3 cellular contexts compared by ENCODE assay signal in the genomic region with DNA sequence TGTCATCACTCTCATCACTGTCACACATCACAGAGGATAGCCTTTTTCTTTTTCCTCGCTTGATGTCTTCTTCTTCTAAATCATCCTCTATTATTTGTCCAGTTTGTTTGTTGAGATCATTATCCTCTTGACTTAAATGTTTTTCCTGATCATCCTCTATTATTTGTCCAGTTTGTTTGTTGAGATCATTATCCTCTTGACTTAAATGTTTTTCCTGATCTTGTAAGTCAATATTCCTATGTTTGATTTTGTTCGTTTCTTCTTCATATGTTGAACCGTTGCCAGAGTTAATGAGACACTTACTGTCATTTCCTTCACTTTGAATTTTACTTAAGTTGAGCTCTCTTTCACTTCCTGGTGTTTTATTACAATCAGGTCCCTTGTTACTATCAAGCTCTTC.
TF ChIP-seq lines count a peak whose summit lies in the region.

No MANE protein-coding gene starts in this region.

TF ChIP-seq in HEK293, 187 proteins besides CTCF, POLR2A, EP300 and RAD21:
- TF ChIP-seq, protein P1, sequence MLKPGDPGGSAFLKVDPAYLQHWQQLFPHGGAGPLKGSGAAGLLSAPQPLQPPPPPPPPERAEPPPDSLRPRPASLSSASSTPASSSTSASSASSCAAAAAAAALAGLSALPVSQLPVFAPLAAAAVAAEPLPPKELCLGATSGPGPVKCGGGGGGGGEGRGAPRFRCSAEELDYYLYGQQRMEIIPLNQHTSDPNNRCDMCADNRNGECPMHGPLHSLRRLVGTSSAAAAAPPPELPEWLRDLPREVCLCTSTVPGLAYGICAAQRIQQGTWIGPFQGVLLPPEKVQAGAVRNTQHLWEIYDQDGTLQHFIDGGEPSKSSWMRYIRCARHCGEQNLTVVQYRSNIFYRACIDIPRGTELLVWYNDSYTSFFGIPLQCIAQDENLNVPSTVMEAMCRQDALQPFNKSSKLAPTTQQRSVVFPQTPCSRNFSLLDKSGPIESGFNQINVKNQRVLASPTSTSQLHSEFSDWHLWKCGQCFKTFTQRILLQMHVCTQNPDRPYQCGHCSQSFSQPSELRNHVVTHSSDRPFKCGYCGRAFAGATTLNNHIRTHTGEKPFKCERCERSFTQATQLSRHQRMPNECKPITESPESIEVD (tag by site-specific recombination; IDR thresholded peaks at IDR 0.05): peak; percentile 17; the same call in 1 of the 2 replicates
- TF ChIP-seq BCL11B (tag by site-specific recombination; IDR thresholded peaks at IDR 0.05; ENCODE audit: low read depth): no peak

TF ChIP-seq in K562, 482 proteins besides CTCF, POLR2A, EP300 and RAD21:
- TF ChIP-seq, protein P2, sequence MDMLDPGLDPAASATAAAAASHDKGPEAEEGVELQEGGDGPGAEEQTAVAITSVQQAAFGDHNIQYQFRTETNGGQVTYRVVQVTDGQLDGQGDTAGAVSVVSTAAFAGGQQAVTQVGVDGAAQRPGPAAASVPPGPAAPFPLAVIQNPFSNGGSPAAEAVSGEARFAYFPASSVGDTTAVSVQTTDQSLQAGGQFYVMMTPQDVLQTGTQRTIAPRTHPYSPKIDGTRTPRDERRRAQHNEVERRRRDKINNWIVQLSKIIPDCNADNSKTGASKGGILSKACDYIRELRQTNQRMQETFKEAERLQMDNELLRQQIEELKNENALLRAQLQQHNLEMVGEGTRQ (CRISPR knock-in tag; IDR thresholded peaks at IDR 0.05): no peak
- TF ChIP-seq, protein P3, sequence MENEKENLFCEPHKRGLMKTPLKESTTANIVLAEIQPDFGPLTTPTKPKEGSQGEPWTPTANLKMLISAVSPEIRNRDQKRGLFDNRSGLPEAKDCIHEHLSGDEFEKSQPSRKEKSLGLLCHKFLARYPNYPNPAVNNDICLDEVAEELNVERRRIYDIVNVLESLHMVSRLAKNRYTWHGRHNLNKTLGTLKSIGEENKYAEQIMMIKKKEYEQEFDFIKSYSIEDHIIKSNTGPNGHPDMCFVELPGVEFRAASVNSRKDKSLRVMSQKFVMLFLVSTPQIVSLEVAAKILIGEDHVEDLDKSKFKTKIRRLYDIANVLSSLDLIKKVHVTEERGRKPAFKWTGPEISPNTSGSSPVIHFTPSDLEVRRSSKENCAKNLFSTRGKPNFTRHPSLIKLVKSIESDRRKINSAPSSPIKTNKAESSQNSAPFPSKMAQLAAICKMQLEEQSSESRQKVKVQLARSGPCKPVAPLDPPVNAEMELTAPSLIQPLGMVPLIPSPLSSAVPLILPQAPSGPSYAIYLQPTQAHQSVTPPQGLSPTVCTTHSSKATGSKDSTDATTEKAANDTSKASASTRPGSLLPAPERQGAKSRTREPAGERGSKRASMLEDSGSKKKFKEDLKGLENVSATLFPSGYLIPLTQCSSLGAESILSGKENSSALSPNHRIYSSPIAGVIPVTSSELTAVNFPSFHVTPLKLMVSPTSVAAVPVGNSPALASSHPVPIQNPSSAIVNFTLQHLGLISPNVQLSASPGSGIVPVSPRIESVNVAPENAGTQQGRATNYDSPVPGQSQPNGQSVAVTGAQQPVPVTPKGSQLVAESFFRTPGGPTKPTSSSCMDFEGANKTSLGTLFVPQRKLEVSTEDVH (IDR thresholded peaks at IDR 0.05; ENCODE audit: low read depth, partially characterized antibody): no peak
- TF ChIP-seq ZNF3 (CRISPR knock-in tag; IDR thresholded peaks at IDR 0.05): no peak
- no peak for TF ChIP-seq SMAD1 (IDR thresholded peaks at IDR 0.05; ENCODE audit: low read depth, low read length, partially characterized antibody)
- no peak for TF ChIP-seq EP400 (IDR thresholded peaks at IDR 0.05)
- no peak for TF ChIP-seq MEIS2 (IDR thresholded peaks at IDR 0.05; ENCODE audit: partially characterized antibody)
- no peak for TF ChIP-seq SNIP1 (IDR thresholded peaks at IDR 0.05; ENCODE audit: low read depth)
- TF ChIP-seq HDAC3 (IDR thresholded peaks at IDR 0.05; ENCODE audit: borderline replicate concordance, partially characterized antibody): no peak
- TF ChIP-seq FOSL1 (tag; conservative IDR thresholded peaks at IDR 0.05): no peak
- TF ChIP-seq LARP7 (IDR thresholded peaks at IDR 0.05): no peak
- no peak for TF ChIP-seq YBX1 (IDR thresholded peaks at IDR 0.05)
- no peak for TF ChIP-seq ZFP36 (IDR thresholded peaks at IDR 0.05; ENCODE audit: low read depth, low read length, partially characterized antibody)
- TF ChIP-seq MCM3 (IDR thresholded peaks at IDR 0.05): no peak
- TF ChIP-seq MCM2 (IDR thresholded peaks at IDR 0.05; ENCODE audit: low read depth): no peak
- no peak for TF ChIP-seq CBX5 (IDR thresholded peaks at IDR 0.05; ENCODE audit: borderline replicate concordance, low read depth)
- no peak for TF ChIP-seq CBX2 (IDR thresholded peaks at IDR 0.05; ENCODE audit: insufficient read depth, low read length, poor library complexity, severe bottlenecking)
- TF ChIP-seq NCOA1 (IDR thresholded peaks at IDR 0.05; ENCODE audit: low read depth): no peak
- no peak for TF ChIP-seq BCOR (IDR thresholded peaks at IDR 0.05)
- no peak for TF ChIP-seq POLR2B (IDR thresholded peaks at IDR 0.05; ENCODE audit: low read depth, partially characterized antibody)

TF ChIP-seq in SK-N-SH treated with all-trans-retinoic acid at 6 μM for 48 hours, 23 proteins besides CTCF, POLR2A, EP300 and RAD21:
- TF ChIP-seq CSDC2 (CRISPR knock-in tag; IDR thresholded peaks at IDR 0.05): no peak
- TF ChIP-seq, protein P4, sequence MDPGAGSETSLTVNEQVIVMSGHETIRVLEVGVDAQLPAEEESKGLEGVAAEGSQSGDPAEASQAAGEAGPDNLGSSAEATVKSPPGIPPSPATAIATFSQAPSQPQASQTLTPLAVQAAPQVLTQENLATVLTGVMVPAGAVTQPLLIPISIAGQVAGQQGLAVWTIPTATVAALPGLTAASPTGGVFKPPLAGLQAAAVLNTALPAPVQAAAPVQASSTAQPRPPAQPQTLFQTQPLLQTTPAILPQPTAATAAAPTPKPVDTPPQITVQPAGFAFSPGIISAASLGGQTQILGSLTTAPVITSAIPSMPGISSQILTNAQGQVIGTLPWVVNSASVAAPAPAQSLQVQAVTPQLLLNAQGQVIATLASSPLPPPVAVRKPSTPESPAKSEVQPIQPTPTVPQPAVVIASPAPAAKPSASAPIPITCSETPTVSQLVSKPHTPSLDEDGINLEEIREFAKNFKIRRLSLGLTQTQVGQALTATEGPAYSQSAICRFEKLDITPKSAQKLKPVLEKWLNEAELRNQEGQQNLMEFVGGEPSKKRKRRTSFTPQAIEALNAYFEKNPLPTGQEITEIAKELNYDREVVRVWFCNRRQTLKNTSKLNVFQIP (CRISPR knock-in tag; IDR thresholded peaks at IDR 0.05; ENCODE audit: borderline replicate concordance, low read depth): no peak
- no peak for TF ChIP-seq OSR1 (CRISPR knock-in tag; IDR thresholded peaks at IDR 0.05)
- TF ChIP-seq BACH2 (CRISPR knock-in tag; IDR thresholded peaks at IDR 0.05; ENCODE audit: borderline replicate concordance): no peak
- TF ChIP-seq, protein P5, sequence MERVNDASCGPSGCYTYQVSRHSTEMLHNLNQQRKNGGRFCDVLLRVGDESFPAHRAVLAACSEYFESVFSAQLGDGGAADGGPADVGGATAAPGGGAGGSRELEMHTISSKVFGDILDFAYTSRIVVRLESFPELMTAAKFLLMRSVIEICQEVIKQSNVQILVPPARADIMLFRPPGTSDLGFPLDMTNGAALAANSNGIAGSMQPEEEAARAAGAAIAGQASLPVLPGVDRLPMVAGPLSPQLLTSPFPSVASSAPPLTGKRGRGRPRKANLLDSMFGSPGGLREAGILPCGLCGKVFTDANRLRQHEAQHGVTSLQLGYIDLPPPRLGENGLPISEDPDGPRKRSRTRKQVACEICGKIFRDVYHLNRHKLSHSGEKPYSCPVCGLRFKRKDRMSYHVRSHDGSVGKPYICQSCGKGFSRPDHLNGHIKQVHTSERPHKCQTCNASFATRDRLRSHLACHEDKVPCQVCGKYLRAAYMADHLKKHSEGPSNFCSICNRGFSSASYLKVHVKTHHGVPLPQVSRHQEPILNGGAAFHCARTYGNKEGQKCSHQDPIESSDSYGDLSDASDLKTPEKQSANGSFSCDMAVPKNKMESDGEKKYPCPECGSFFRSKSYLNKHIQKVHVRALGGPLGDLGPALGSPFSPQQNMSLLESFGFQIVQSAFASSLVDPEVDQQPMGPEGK (CRISPR knock-in tag; IDR thresholded peaks at IDR 0.05; ENCODE audit: borderline replicate concordance): no peak
- TF ChIP-seq ZNF565 (CRISPR knock-in tag; conservative IDR thresholded peaks at IDR 0.05; ENCODE audit: low read depth): no peak
- TF ChIP-seq RARB (CRISPR knock-in tag; IDR thresholded peaks at IDR 0.05): no peak
- TF ChIP-seq ESRRG (CRISPR knock-in tag; IDR thresholded peaks at IDR 0.05): no peak
- no peak for TF ChIP-seq ZNF8 (CRISPR knock-in tag; IDR thresholded peaks at IDR 0.05)
- no peak for TF ChIP-seq ZFP30 (CRISPR knock-in tag; IDR thresholded peaks at IDR 0.05)
- TF ChIP-seq SNAI2 (CRISPR knock-in tag; IDR thresholded peaks at IDR 0.05): no peak
- no peak for TF ChIP-seq PPARA (CRISPR knock-in tag; IDR thresholded peaks at IDR 0.05; ENCODE audit: borderline replicate concordance)
- TF ChIP-seq TOX (CRISPR knock-in tag; IDR thresholded peaks at IDR 0.05; ENCODE audit: borderline replicate concordance): no peak
- no peak for TF ChIP-seq TCF4 (CRISPR knock-in tag; IDR thresholded peaks at IDR 0.05; ENCODE audit: borderline replicate concordance)
- TF ChIP-seq ZFP3 (CRISPR knock-in tag; IDR thresholded peaks at IDR 0.05): no peak
- no peak for TF ChIP-seq ISL1 (CRISPR knock-in tag; IDR thresholded peaks at IDR 0.05)
- TF ChIP-seq, protein P6, sequence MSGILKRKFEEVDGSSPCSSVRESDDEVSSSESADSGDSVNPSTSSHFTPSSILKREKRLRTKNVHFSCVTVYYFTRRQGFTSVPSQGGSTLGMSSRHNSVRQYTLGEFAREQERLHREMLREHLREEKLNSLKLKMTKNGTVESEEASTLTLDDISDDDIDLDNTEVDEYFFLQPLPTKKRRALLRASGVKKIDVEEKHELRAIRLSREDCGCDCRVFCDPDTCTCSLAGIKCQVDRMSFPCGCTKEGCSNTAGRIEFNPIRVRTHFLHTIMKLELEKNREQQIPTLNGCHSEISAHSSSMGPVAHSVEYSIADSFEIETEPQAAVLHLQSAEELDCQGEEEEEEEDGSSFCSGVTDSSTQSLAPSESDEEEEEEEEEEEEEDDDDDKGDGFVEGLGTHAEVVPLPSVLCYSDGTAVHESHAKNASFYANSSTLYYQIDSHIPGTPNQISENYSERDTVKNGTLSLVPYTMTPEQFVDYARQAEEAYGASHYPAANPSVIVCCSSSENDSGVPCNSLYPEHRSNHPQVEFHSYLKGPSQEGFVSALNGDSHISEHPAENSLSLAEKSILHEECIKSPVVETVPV (CRISPR knock-in tag; IDR thresholded peaks at IDR 0.05): no peak
- TF ChIP-seq, protein P7, sequence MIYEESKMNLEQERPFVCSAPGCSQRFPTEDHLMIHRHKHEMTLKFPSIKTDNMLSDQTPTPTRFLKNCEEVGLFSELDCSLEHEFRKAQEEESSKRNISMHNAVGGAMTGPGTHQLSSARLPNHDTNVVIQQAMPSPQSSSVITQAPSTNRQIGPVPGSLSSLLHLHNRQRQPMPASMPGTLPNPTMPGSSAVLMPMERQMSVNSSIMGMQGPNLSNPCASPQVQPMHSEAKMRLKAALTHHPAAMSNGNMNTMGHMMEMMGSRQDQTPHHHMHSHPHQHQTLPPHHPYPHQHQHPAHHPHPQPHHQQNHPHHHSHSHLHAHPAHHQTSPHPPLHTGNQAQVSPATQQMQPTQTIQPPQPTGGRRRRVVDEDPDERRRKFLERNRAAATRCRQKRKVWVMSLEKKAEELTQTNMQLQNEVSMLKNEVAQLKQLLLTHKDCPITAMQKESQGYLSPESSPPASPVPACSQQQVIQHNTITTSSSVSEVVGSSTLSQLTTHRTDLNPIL (CRISPR knock-in tag; IDR thresholded peaks at IDR 0.05; ENCODE audit: low read depth): no peak
